In genomic region chr19:33905473-33905936, GRCh38 we compare ENCODE assay signal across 8 cellular contexts.
DNase-seq lines count a peak whose midpoint lies in the region; ATAC-seq and TF ChIP-seq lines count a peak whose summit lies in the region.

No MANE protein-coding gene starts in this region.

- peak overlapping the region; percentile 100 for H3K4me2 ChIP-seq in BLaER1

- WGBS in gastroesophageal sphincter (ENCODE audit: low coverage in 1 of 2), 2 donors = 19 to 20% methylated on average over 1 to 4 of the region's 26 CpGs

- H3K4me1 ChIP-seq in BLaER1 (peaks cover 28% of the 10 kb centered on the region), gastroesophageal sphincter (peaks cover 0 to 23% (median 5%) of the 10 kb centered on the region in 3 donors), neuron (ENCODE audit: insufficient read depth, low read length) (no peaks in the 10 kb centered on the region)

- TF ChIP-seq CTCF in VCaP (conservative IDR thresholded peaks at IDR 0.05) (no peak), gastroesophageal sphincter (IDR thresholded peaks at IDR 0.05) (no peak)

- H3K4me3 ChIP-seq in BLaER1 (peak overlapping the region; percentile 70), gastroesophageal sphincter (peak overlapping the region; percentile 9 to 61), neuron (ENCODE audit: low read length) (peak overlapping the region; percentile 13)

- H3K9ac ChIP-seq in BLaER1 = peak overlapping the region; percentile 74

- H3K27me3 ChIP-seq in BLaER1 (peaks cover 21% of the 10 kb centered on the region; the same call in 1 of the 2 replicates), gastroesophageal sphincter (peaks cover 55% of the 10 kb centered on the region), neuron (ENCODE audit: insufficient read depth, low read length) (peaks cover 50% of the 10 kb centered on the region)

- H4K20me1 ChIP-seq in BLaER1 = no peaks in the 10 kb centered on the region

- H3K9me3 ChIP-seq in BLaER1 = no peaks in the 10 kb centered on the region
- H3K9me3 ChIP-seq in gastroesophageal sphincter = no peaks in the 10 kb centered on the region
- H3K9me3 ChIP-seq in neuron (ENCODE audit: low read length) = peaks cover 8% of the 10 kb centered on the region

- H3K36me3 ChIP-seq in BLaER1 = no peaks in the 10 kb centered on the region
- H3K36me3 ChIP-seq in gastroesophageal sphincter = no peaks in the 10 kb centered on the region
- H3K36me3 ChIP-seq in neuron (ENCODE audit: insufficient read depth, low read length) = no peaks in the 10 kb centered on the region

- no peak for TF ChIP-seq EP300 in gastroesophageal sphincter (IDR thresholded peaks at IDR 0.05)

- DNase-seq in NCI-H1092 (lab: John Stamatoyannopoulos, UW) (no peak), DMS53 (lab: John Stamatoyannopoulos, UW) (no peak), glomerular visceral epithelial cell (ENCODE audit: extremely low spot score) (no peak)
- DNase-seq in stimulated activated CD4-positive, alpha-beta T cell treated with anti-CD3 and anti-CD28 coated beads, Interleukin-2, amount 100 ng/mL, for 24 hours = no peak

- no peak overlapping the region for H2AFZ ChIP-seq in neuron (ENCODE audit: low read depth, low read length)

- H3K27ac ChIP-seq in BLaER1 (peak overlapping the region; percentile 58), VCaP (peak overlapping the region; percentile 73), gastroesophageal sphincter (peak overlapping the region in 3 of 4 donors; percentile 71 to 78 (median 71))

- no peak for TF ChIP-seq POLR2A in gastroesophageal sphincter (IDR thresholded peaks at IDR 0.05)

- peak; percentile 32 for ATAC-seq in gastroesophageal sphincter

Comparison
In these comparisons a context has a peak if more than half of its experiments do, and no peak if none do; other contexts are left out.
1. H3K4me3 ChIP-seq: peak in every context shown above with its lines; median percentile 70 in BLaER1; 35 in gastroesophageal sphincter; 13 in neuron.